ENCODE assay signal across 16 cellular contexts in the genomic region with DNA sequence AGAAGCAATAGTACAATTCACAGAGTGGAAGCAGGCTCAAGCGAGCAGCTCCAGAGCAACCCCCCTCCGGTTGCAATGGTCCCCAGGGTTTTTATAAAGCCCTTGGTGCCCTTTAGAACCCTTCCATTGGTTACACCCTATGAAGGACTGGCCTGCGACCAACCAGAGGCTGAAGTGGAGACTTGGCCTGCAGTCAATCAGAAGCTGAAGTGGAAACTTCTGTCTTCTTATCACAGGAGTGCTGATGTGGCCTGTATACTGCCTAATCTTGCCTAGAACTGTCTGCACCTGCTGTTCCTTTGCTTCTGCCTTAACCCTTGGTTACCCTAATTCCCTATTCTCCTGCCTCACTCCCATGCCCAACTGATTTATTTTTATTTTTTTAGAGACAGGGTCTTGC. TPM values are rescaled to one million over a fixed set of nuclear protein-coding genes. Genes with fewer than 3 reads are reported as not detected.
A peak's percentile ranks its signal among the peaks of the same experiment; 100 is the strongest.
DNase-seq lines count a peak whose midpoint lies in the region; ATAC-seq, FAIRE-seq and TF ChIP-seq lines count a peak whose summit lies in the region.
"Had no signal": no experiment of that assay in that cellular context is flagged by ENCODE, and none has a peak within 500 bp of the region (broad histone marks: within the 10 kb centered on the region; RNA-seq: fewer than 3 reads in every experiment).

No MANE protein-coding gene starts in this region.

- no peaks in the 10 kb centered on the region for H3K9me1 ChIP-seq in K562 (ENCODE audit: control insufficient read depth, insufficient read depth, low read length)

- no peak for TF ChIP-seq CTCF in heart left ventricle (IDR thresholded peaks at IDR 0.05)
- no peak for TF ChIP-seq CTCF in right atrium auricular region (IDR thresholded peaks at IDR 0.05)
- TF ChIP-seq CTCF in K562 (IDR thresholded peaks at IDR 0.05 in 2 of 3, conservative IDR thresholded peaks at IDR 0.05 in 1 of 3; ENCODE audit: insufficient read depth in 2 of 3, low read depth in 1 of 3, low read length in 3 of 3) = no peak

- no peaks in the 10 kb centered on the region for H3K79me2 ChIP-seq in K562 (ENCODE audit: control insufficient read depth, insufficient read depth, low read length)

- H3K4me1 ChIP-seq in heart left ventricle = peaks cover 0 to 18% (median 0%) of the 10 kb centered on the region in 12 donors
- peaks cover 0 to 10% of the 10 kb centered on the region in 2 donors for H3K4me1 ChIP-seq in right atrium auricular region
- H3K4me1 ChIP-seq in K562 (replicated peaks in 1 of 2; ENCODE audit: control insufficient read depth in 2 of 2, insufficient read depth in 2 of 2, low read length in 2 of 2) = no peaks in the 10 kb centered on the region; a peak in 2 of 5 replicates
- H3K4me1 ChIP-seq: A549, Caco-2 had no signal

- WGBS in heart left ventricle, 4 donors = 25 to 50% (median 30%) methylated on average over 3 of the region's 3 CpGs
- 14% methylated on average over 3 of the region's 3 CpGs for WGBS in K562 (ENCODE audit: insufficient coverage, low coverage, missing lambda C conversion rate)

- H3K27ac ChIP-seq in heart left ventricle (no peak overlapping the region), right atrium auricular region (no peak overlapping the region), K562 (ENCODE audit: extremely low read depth, low read depth, low read length) (no peak overlapping the region)
- H3K27ac ChIP-seq: A549, C4-2B had no signal

- intact Hi-C loops in heart left ventricle (cut with DNase I) (no loop called here), K562 (cut with micrococcal nuclease) (no loop called here), left ventricle myocardium superior (cut with micrococcal nuclease) (no loop called here)

- H3K36me3 ChIP-seq in heart left ventricle = no peaks in the 10 kb centered on the region
- no peaks in the 10 kb centered on the region for H3K36me3 ChIP-seq in right atrium auricular region
- no peaks in the 10 kb centered on the region for H3K36me3 ChIP-seq in K562 (ENCODE audit: control insufficient read depth, insufficient read depth, low read length)

- H3K4me2 ChIP-seq in K562 (ENCODE audit: insufficient read depth, low read length) = no peak overlapping the region
- H3K4me2 ChIP-seq: A549, GM23338 had no signal

- no TSS peak for BruUV-seq in K562 (replicated peaks; lab: Mats Ljungman, UMichigan)

- H3K4me3 ChIP-seq in heart left ventricle (no peak overlapping the region), right atrium auricular region (no peak overlapping the region), K562 (no peak overlapping the region)
- H3K4me3 ChIP-seq: A549, GM23338 had no signal

- ATAC-seq in heart left ventricle (peak; percentile 77 to 92 (median 81)), K562 (peak; percentile 62), left ventricle myocardium superior (peak; percentile 92)
- ATAC-seq: A549, GM23338 had no signal

- no peaks in the 10 kb centered on the region for H4K20me1 ChIP-seq in K562 (replicated peaks; ENCODE audit: control insufficient read depth, insufficient read depth, low read length)

- no peak for FAIRE-seq in K562 (lab: Jason Lieb, UNC)
- FAIRE-seq: A549, D721Med, H54 had no signal

- no peak overlapping the region for H3K9ac ChIP-seq in K562 (ENCODE audit: insufficient read depth in 1 of 2, low read depth in 2 of 2, low read length in 2 of 2)

- CTCF ChIA-PET in K562 (lab: Yijun Ruan, JAX; ENCODE audit: low intra/inter-chr PET ratio) = no interaction called here

- H3K9me3 ChIP-seq in heart left ventricle = no peaks in the 10 kb centered on the region
- H3K9me3 ChIP-seq in right atrium auricular region = no peaks in the 10 kb centered on the region
- no peaks in the 10 kb centered on the region for H3K9me3 ChIP-seq in K562 (replicated peaks; ENCODE audit: control insufficient read depth, insufficient read depth, low read depth, low read length)
- H3K9me3 ChIP-seq: A549, Caco-2 had no signal

- TF ChIP-seq RAD21 in K562 (CRISPR knock-in tag; conservative IDR thresholded peaks at IDR 0.05 in 1 of 2, IDR thresholded peaks at IDR 0.05 in 1 of 2) = no peak

- DNase-seq in heart left ventricle (peak in 3 of 5 donors; percentile 13 to 74 (median 62)), right atrium auricular region (ENCODE audit: low spot score) (no peak), K562 (ENCODE audit: extremely low read depth in 1 of 4, low spot score in 3 of 4) (no peak), left ventricle myocardium superior (peak; percentile 45), NCI-H524 treated with DMSO at 0.1 percent for 48 hours (lab: John Stamatoyannopoulos, UW) (no peak)
- DNase-seq in effector CD4-positive, alpha-beta T cell = no peak
- DNase-seq: AML-193; Caco-2; CD4-positive, alpha-beta T cell; GDM1; HCEC 1CT had no signal

- in situ Hi-C loops in K562 (cut with MboI) = no loop called here

- H3K27me3 ChIP-seq in heart left ventricle = peaks cover 0 to 4% (median 0%) of the 10 kb centered on the region in 9 donors
- no peaks in the 10 kb centered on the region for H3K27me3 ChIP-seq in right atrium auricular region
- no peaks in the 10 kb centered on the region for H3K27me3 ChIP-seq in K562 (ENCODE audit: control insufficient read depth in 2 of 2, insufficient read depth in 2 of 2, low read length in 2 of 2)

- POLR2A ChIA-PET in K562 (lab: Yijun Ruan, JAX) = interaction anchor here (0.7 kb wide), 1 partner anchor 24 kb away, joined by 3 read pairs; no protein-coding TSS in a partner anchor

- no peak overlapping the region for H2AFZ ChIP-seq in K562 (ENCODE audit: low read depth, low read length)
- H2AFZ ChIP-seq: GM23338 had no signal

- no peak for TF ChIP-seq EP300 in K562 (IDR thresholded peaks at IDR 0.05; ENCODE audit: low read length)

- no peak for TF ChIP-seq POLR2A in heart left ventricle (IDR thresholded peaks at IDR 0.05)
- TF ChIP-seq POLR2A in K562 (conservative IDR thresholded peaks at IDR 0.05) = no peak

TF ChIP-seq in K562, 482 proteins besides CTCF, POLR2A, EP300 and RAD21 (continues in another document):
- TF ChIP-seq CBX1 (IDR thresholded peaks at IDR 0.05; ENCODE audit: low read depth) (no peak), ARID1B (IDR thresholded peaks at IDR 0.05) (peak; percentile 66; the same call in 1 of the 2 replicates), PURB (CRISPR knock-in tag; IDR thresholded peaks at IDR 0.05; ENCODE audit: low read depth) (no peak), ETS1 (conservative IDR thresholded peaks at IDR 0.05; ENCODE audit: control insufficient read depth, low read depth, low read length) (no peak), SP2 (IDR thresholded peaks at IDR 0.05; ENCODE audit: extremely low read depth, low read depth, low read length, poor library complexity, severe bottlenecking) (no peak), TEAD4 (IDR thresholded peaks at IDR 0.05; ENCODE audit: low read length) (peak; percentile 33; the same call in 1 of the 2 replicates), TEAD4 (CRISPR knock-in tag; IDR thresholded peaks at IDR 0.05; ENCODE audit: borderline replicate concordance) (no peak), CBFA2T2 (conservative IDR thresholded peaks at IDR 0.05) (peak; percentile 68), CBFA2T3 (IDR thresholded peaks at IDR 0.05) (peak; percentile 82), NFYB (IDR thresholded peaks at IDR 0.05; ENCODE audit: extremely low read depth, insufficient read length) (peak; percentile 11)

RNA-seq across cellular contexts. Expression of gene FRRS1, which starts 15.4 kb away (rescaled TPM):
- total RNA-seq in heart left ventricle (1 to 10 TPM; 2.8 to 9.3 (median 5.4) TPM), right atrium auricular region (1 to 10 TPM; 3.4 to 3.5 TPM), K562 (2014; rRNA removed) (17.8 and 21.7 TPM in 2 replicates), K562 (2014; rRNA removed; fragmentation: Illumina TruSeq; extraction: Trizol) (54.0 and 54.2 TPM in 2 replicates), K562 (2015; rRNA removed; fragmentation: Illumina TruSeq; extraction: Trizol) (41.2 and 43.3 TPM in 2 replicates), K562 (2021) (31.1 and 31.6 TPM in 2 replicates), left ventricle myocardium superior (3.3 TPM)
- polyA plus RNA-seq in heart left ventricle (1 to 10 TPM in 1 of 2 donors, under 1 TPM in 1; 0.50 to 6.6 TPM), K562 (2011; rRNA removed) (41.3 and 44.7 TPM in 2 replicates), K562 (2014; fragmentation: Illumina TruSeq; extraction: Trizol) (19.2 and 23.7 TPM in 2 replicates), K562 (2014; fragmentation: Nextera tagmentation; extraction: Ambion mirVana) (1 to 10 TPM in 1 of 2 experiments, under 1 TPM in 1; 0.87 to 1.9 TPM), K562 (2014; rRNA removed) (14.6 and 18.6 TPM in 2 replicates)
- 114 and 187 TPM in 2 replicates for total RNA-seq in K562 (2011; cell fraction: chromatin; rRNA removed; ENCODE audit: low replicate concordance)
- total RNA-seq in K562 (2011; cell fraction: nucleolus; rRNA removed) = 100 and 116 TPM in 2 replicates
- total RNA-seq in K562 (2011; cell fraction: nucleoplasm; rRNA removed) = 130 and 133 TPM in 2 replicates
- 12.5 and 26.8 TPM in 2 replicates for polyA plus RNA-seq in K562 (2011; cell fraction: cytosol; rRNA removed)
- polyA plus RNA-seq in K562 (2011; cell fraction: nucleus; rRNA removed) = 25.7 and 36.5 TPM in 2 replicates
- polyA plus RNA-seq in K562 (2012) = 17.5 and 23.2 TPM in 2 replicates
- polyA minus RNA-seq in K562 (2011; rRNA and poly(A)+ RNA removed) = 150 and 168 TPM in 2 replicates
- polyA minus RNA-seq in K562 (2011; cell fraction: cytosol; rRNA and poly(A)+ RNA removed) = 41.7 and 43.8 TPM in 2 replicates
- polyA minus RNA-seq in K562 (2011; cell fraction: nucleus; rRNA and poly(A)+ RNA removed) = 35.1 and 70.3 TPM in 2 replicates

Comparison
In these comparisons a context has a peak if more than half of its experiments do, and no peak if none do; other contexts are left out.
1. DNase-seq: peak in heart left ventricle (3 of 5) and left ventricle myocardium superior (single experiment); none in right atrium auricular region (single experiment), K562 (0 of 4), NCI-H524 treated with DMSO at 0.1 percent for 48 hours (single experiment) and effector CD4-positive, alpha-beta T cell (single experiment).
2. Peak in every context shown above with its lines, with median percentiles within 50 percentile points of each other: ATAC-seq.